ENCODE assay signal across 9 cellular contexts in the genomic region with DNA sequence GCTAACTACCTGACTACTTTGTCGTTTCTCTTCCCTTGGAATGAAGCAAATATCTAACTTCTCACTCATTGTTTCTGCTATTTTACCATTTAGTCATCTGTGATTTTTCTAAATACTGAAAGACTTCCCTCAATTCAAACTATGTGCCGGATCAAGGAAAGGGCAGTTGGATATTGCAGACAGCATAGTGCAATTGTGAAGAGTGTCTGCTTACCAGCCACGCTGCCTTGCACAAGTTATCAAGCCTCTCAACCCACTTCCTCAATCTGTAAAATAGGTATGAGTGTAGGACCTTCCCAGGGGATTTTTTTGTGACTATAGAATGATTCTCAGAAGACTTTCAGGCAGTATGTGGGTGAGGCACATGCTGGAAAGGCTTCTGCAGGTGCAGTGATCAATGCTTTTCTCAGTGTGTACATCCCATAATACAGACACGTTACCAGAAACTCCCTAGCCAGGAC. TPM values are rescaled to one million over a fixed set of nuclear protein-coding genes. Genes with fewer than 3 reads are reported as not detected.
DNase-seq lines count a peak whose midpoint lies in the region; ATAC-seq, FAIRE-seq and TF ChIP-seq lines count a peak whose summit lies in the region.
"Had no signal": no experiment of that assay in that cellular context is flagged by ENCODE, and none has a peak within 500 bp of the region (broad histone marks: within the 10 kb centered on the region; RNA-seq: fewer than 3 reads in every experiment).

No MANE protein-coding gene starts in this region.

- no peak overlapping the region for H3K4me3 Mint-ChIP-seq in CD4-positive, alpha-beta T cell

- no peak for TF ChIP-seq CTCF in K562 (IDR thresholded peaks at IDR 0.05 in 2 of 3, conservative IDR thresholded peaks at IDR 0.05 in 1 of 3; ENCODE audit: insufficient read depth in 2 of 3, low read depth in 1 of 3, low read length in 3 of 3)
- no peak for TF ChIP-seq CTCF in CD4-positive, alpha-beta T cell (IDR thresholded peaks at IDR 0.05)

- H3K9me3 Mint-ChIP-seq in CD4-positive, alpha-beta T cell = no peaks in the 10 kb centered on the region

- peak; percentile 71 for ATAC-seq in GM18907 (IDR thresholded peaks at IDR 0.05; ENCODE audit: unreplicated experiment)
- ATAC-seq in HG03066 (IDR thresholded peaks at IDR 0.05; ENCODE audit: low read depth, unreplicated experiment) = peak; percentile 44
- no peak for ATAC-seq in K562
- ATAC-seq in CD4-positive, alpha-beta T cell (ENCODE audit: poor library complexity) = no peak

- CTCF ChIA-PET in K562 (lab: Yijun Ruan, JAX; ENCODE audit: low intra/inter-chr PET ratio) = no interaction called here
- CTCF ChIA-PET in CD4-positive, alpha-beta T cell (lab: Charles Lee) = no interaction called here

- H3K9ac ChIP-seq in K562 (ENCODE audit: insufficient read depth in 1 of 2, low read depth in 2 of 2, low read length in 2 of 2) = no peak overlapping the region
- H3K9ac ChIP-seq in stomach smooth muscle (ENCODE audit: low read length in 2 of 2) = peak overlapping the region in 1 of 2 donors; percentile 4

- no peak for FAIRE-seq in K562 (lab: Jason Lieb, UNC)

- H3K36me3 Mint-ChIP-seq in CD4-positive, alpha-beta T cell (ENCODE audit: low read depth) = no peaks in the 10 kb centered on the region

- BruUV-seq in K562 (replicated peaks; lab: Mats Ljungman, UMichigan) = no TSS peak

- intact Hi-C loops in K562 (cut with micrococcal nuclease) = no loop called here
- intact Hi-C loops in CD4-positive, alpha-beta T cell (cut with DNase I, micrococcal nuclease) = no loop called here

- no peak overlapping the region for H3K27ac Mint-ChIP-seq in CD4-positive, alpha-beta T cell

- H3K36me3 ChIP-seq in ACC112 (ENCODE audit: insufficient read depth, low read length) = peaks cover 3% of the 10 kb centered on the region; the same call in 1 of the 2 replicates
- H3K36me3 ChIP-seq in K562 (ENCODE audit: control insufficient read depth, insufficient read depth, low read length) = no peaks in the 10 kb centered on the region
- no peaks in the 10 kb centered on the region for H3K36me3 ChIP-seq in stomach smooth muscle (ENCODE audit: control insufficient read depth in 2 of 2, insufficient read depth in 2 of 2, low read length in 2 of 2)
- H3K36me3 ChIP-seq: cardiac muscle cell had no signal

- H3K4me3 ChIP-seq in ACC112 (ENCODE audit: low read depth, low read length) = peak overlapping the region; percentile 72
- H3K4me3 ChIP-seq in K562 = no peak overlapping the region
- no peak overlapping the region for H3K4me3 ChIP-seq in stomach smooth muscle (ENCODE audit: low read length in 2 of 2)
- H3K4me3 ChIP-seq: cardiac muscle cell had no signal

- no peak overlapping the region for H3K4me2 ChIP-seq in K562 (ENCODE audit: insufficient read depth, low read length)

- H3K27me3 ChIP-seq in ACC112 (ENCODE audit: insufficient read depth, low read length) (no peaks in the 10 kb centered on the region), K562 (ENCODE audit: control insufficient read depth in 2 of 2, insufficient read depth in 2 of 2, low read length in 2 of 2) (peaks cover 4 to 19% of the 10 kb centered on the region in 2 experiments; a peak in 3 of 5 replicates), stomach smooth muscle (ENCODE audit: control insufficient read depth in 1 of 2, insufficient read depth in 2 of 2, low read length in 2 of 2) (no peaks in the 10 kb centered on the region)
- peaks cover 4% of the 10 kb centered on the region for H3K27me3 ChIP-seq in CD4-positive, alpha-beta T cell (ENCODE audit: control insufficient read depth, insufficient read depth, low read length)
- H3K27me3 ChIP-seq: cardiac muscle cell had no signal

- no peaks in the 10 kb centered on the region for H3K9me3 ChIP-seq in K562 (replicated peaks; ENCODE audit: control insufficient read depth, insufficient read depth, low read depth, low read length)
- no peaks in the 10 kb centered on the region for H3K9me3 ChIP-seq in stomach smooth muscle (ENCODE audit: control insufficient read depth in 2 of 2, low read length in 2 of 2)
- H3K9me3 ChIP-seq in CD4-positive, alpha-beta T cell (ENCODE audit: control insufficient read depth, low read length) = no peaks in the 10 kb centered on the region

- no peak for TF ChIP-seq POLR2A in K562 (conservative IDR thresholded peaks at IDR 0.05)

- H3K9me1 ChIP-seq in K562 (ENCODE audit: control insufficient read depth, insufficient read depth, low read length) = no peaks in the 10 kb centered on the region

- in situ Hi-C loops in K562 (cut with MboI) = no loop called here

- WGBS in K562 (ENCODE audit: insufficient coverage, low coverage, missing lambda C conversion rate) = 0% methylated on average over 4 of the region's 4 CpGs

- no peaks in the 10 kb centered on the region for H4K20me1 ChIP-seq in K562 (replicated peaks; ENCODE audit: control insufficient read depth, insufficient read depth, low read length)

- no peak for TF ChIP-seq EP300 in K562 (IDR thresholded peaks at IDR 0.05; ENCODE audit: low read length)

- peaks cover 7% of the 10 kb centered on the region for H3K4me1 Mint-ChIP-seq in CD4-positive, alpha-beta T cell (ENCODE audit: low read depth)

- no peak for TF ChIP-seq RAD21 in K562 (CRISPR knock-in tag; conservative IDR thresholded peaks at IDR 0.05 in 1 of 2, IDR thresholded peaks at IDR 0.05 in 1 of 2)

- POLR2A ChIA-PET in K562 (lab: Yijun Ruan, JAX) = interaction anchor here (0.9 kb wide), 1 partner anchor 82 kb away, joined by 4 read pairs; no protein-coding TSS in a partner anchor
- POLR2A ChIA-PET in CD4-positive, alpha-beta T cell (lab: Charles Lee) = no interaction called here

- H3K79me2 ChIP-seq in ACC112 (ENCODE audit: control insufficient read depth, insufficient read depth, low read length, unreplicated experiment) (peaks cover 84% of the 10 kb centered on the region), K562 (ENCODE audit: control insufficient read depth, insufficient read depth, low read length) (no peaks in the 10 kb centered on the region)

- H3K27ac ChIP-seq in ACC112 (ENCODE audit: low read depth, low read length) = peak overlapping the region; percentile 97
- no peak overlapping the region for H3K27ac ChIP-seq in K562 (ENCODE audit: extremely low read depth, low read depth, low read length)
- H3K27ac ChIP-seq in stomach smooth muscle (ENCODE audit: low read length) = peak overlapping the region; percentile 78
- no peak overlapping the region for H3K27ac ChIP-seq in CD4-positive, alpha-beta T cell (ENCODE audit: low read depth, low read length)
- H3K27ac ChIP-seq: cardiac muscle cell had no signal

- peaks cover 15% of the 10 kb centered on the region for H3K27me3 Mint-ChIP-seq in CD4-positive, alpha-beta T cell

- H3K4me1 ChIP-seq in ACC112 (ENCODE audit: control insufficient read depth, insufficient read depth, low read length, unreplicated experiment) (peaks cover 78% of the 10 kb centered on the region), K562 (replicated peaks in 1 of 2; ENCODE audit: control insufficient read depth in 2 of 2, insufficient read depth in 2 of 2, low read length in 2 of 2) (no peaks in the 10 kb centered on the region; a peak in 1 of 5 replicates), stomach smooth muscle (ENCODE audit: control insufficient read depth, insufficient read depth, low read length) (peaks cover 41% of the 10 kb centered on the region)

- H2AFZ ChIP-seq in ACC112 (ENCODE audit: low read length, unreplicated experiment) = no peak overlapping the region
- no peak overlapping the region for H2AFZ ChIP-seq in K562 (ENCODE audit: low read depth, low read length)

- no peak for DNase-seq in K562 (ENCODE audit: extremely low read depth in 1 of 4, low spot score in 3 of 4)
- DNase-seq in NCI-H2196 treated with DMSO at 0.1 percent for 48 hours (lab: John Stamatoyannopoulos, UW; ENCODE audit: unreplicated experiment) = no peak
- no peak for DNase-seq in CD4-positive, alpha-beta T cell
- no peak for DNase-seq in HuH-7.5 (ENCODE audit: low spot score)

TF ChIP-seq in K562, 482 proteins besides CTCF, POLR2A, EP300 and RAD21:
- TF ChIP-seq SPI1 (IDR thresholded peaks at IDR 0.05; ENCODE audit: borderline replicate concordance, low read depth, low read length) (peak; percentile 76; the same call in 1 of the 2 replicates), YY1 (IDR thresholded peaks at IDR 0.05; ENCODE audit: borderline replicate concordance in 1 of 3, control insufficient read depth in 1 of 3, extremely low read depth in 1 of 3, insufficient read depth in 3 of 3, insufficient read length in 1 of 3, insufficient replicate concordance in 2 of 3, low read depth in 1 of 3, low read length in 2 of 3) (no peak), SMAD2 (IDR thresholded peaks at IDR 0.05; ENCODE audit: low read depth, low read length) (no peak), ZNF146 (CRISPR knock-in tag; IDR thresholded peaks at IDR 0.05; ENCODE audit: unreplicated experiment) (no peak)

RNA-seq across cellular contexts. Expression of a gene that starts 54.3 kb away (rescaled TPM):
- not detected in 2 replicates for total RNA-seq in K562 (2011; cell fraction: chromatin; rRNA removed; ENCODE audit: low replicate concordance)
- not detected in 2 replicates for total RNA-seq in K562 (2011; cell fraction: nucleolus; rRNA removed)
- not detected in 2 replicates for total RNA-seq in K562 (2011; cell fraction: nucleoplasm; rRNA removed)
- total RNA-seq in K562 (2014; rRNA removed) (not detected in 2 replicates), K562 (2014; rRNA removed; fragmentation: Illumina TruSeq; extraction: Trizol) (not detected in 2 replicates), K562 (2015; rRNA removed; fragmentation: Illumina TruSeq; extraction: Trizol) (not detected in 2 replicates), K562 (2021) (0.13 and 0.18 TPM in 2 replicates)
- polyA plus RNA-seq in K562 (2011; rRNA removed) (not detected in 2 replicates), K562 (2014; fragmentation: Illumina TruSeq; extraction: Trizol) (not detected in 2 replicates), K562 (2014; fragmentation: Nextera tagmentation; extraction: Ambion mirVana) (not detected), K562 (2014; rRNA removed) (not detected in 2 replicates)
- not detected in 2 replicates for polyA plus RNA-seq in K562 (2011; cell fraction: cytosol; rRNA removed)
- polyA plus RNA-seq in K562 (2011; cell fraction: nucleus; rRNA removed) = not detected in 2 replicates
- polyA plus RNA-seq in K562 (2012) = not detected in 2 replicates
- not detected in 2 replicates for polyA minus RNA-seq in K562 (2011; rRNA and poly(A)+ RNA removed)
- polyA minus RNA-seq in K562 (2011; cell fraction: cytosol; rRNA and poly(A)+ RNA removed) = 0.19 and 0.73 TPM in 2 replicates
- under 0.01 TPM in 1 of 2 replicates, not detected in the other for polyA minus RNA-seq in K562 (2011; cell fraction: nucleus; rRNA and poly(A)+ RNA removed)
- not detected for total RNA-seq in CD4-positive, alpha-beta T cell

Comparison
In these comparisons a context has a peak if more than half of its experiments do, and no peak if none do; other contexts are left out.
1. H3K27ac ChIP-seq: peak in ACC112 (single experiment) and stomach smooth muscle (single experiment); none in K562 (single experiment) and CD4-positive, alpha-beta T cell (single experiment).
2. ATAC-seq: peak in GM18907 (single experiment) and HG03066 (single experiment); none in K562 (single experiment) and CD4-positive, alpha-beta T cell (single experiment).